8 cellular contexts compared by ENCODE assay signal in genomic region chr1:100267284-100267683, GRCh38. TPM values are rescaled to one million over a fixed set of nuclear protein-coding genes. Genes with fewer than 3 reads are reported as not detected.
DNase-seq lines count a peak whose midpoint lies in the region; ATAC-seq and TF ChIP-seq lines count a peak whose summit lies in the region.

No MANE protein-coding gene starts in this region.

- H3K36me3 Mint-ChIP-seq in CD8-positive, alpha-beta T cell = peaks cover 52% of the 10 kb centered on the region

- no peaks in the 10 kb centered on the region for H3K27me3 ChIP-seq in CD8-positive, alpha-beta T cell (ENCODE audit: insufficient read depth, low read length)
- H3K27me3 ChIP-seq in endocrine pancreas (ENCODE audit: control insufficient read depth, insufficient read depth, low read length) (no peaks in the 10 kb centered on the region), osteoblast (ENCODE audit: insufficient read depth, low read length) (no peaks in the 10 kb centered on the region)

- no peak for TF ChIP-seq CTCF in CD8-positive, alpha-beta T cell (IDR thresholded peaks at IDR 0.05)
- peak; percentile 31 for TF ChIP-seq CTCF in OCI-LY7 (conservative IDR thresholded peaks at IDR 0.05; ENCODE audit: low read length)
- no peak for TF ChIP-seq CTCF in osteoblast (IDR thresholded peaks at IDR 0.05; ENCODE audit: extremely low read depth, low read depth, low read length)

- peaks cover 29% of the 10 kb centered on the region for H3K4me1 ChIP-seq in CD8-positive, alpha-beta T cell (ENCODE audit: insufficient read depth, low read length)
- peaks cover 19% of the 10 kb centered on the region for H3K4me1 ChIP-seq in OCI-LY7 (ENCODE audit: insufficient read depth, low read length, poor library complexity, severe bottlenecking)
- peaks cover 17% of the 10 kb centered on the region for H3K4me1 ChIP-seq in endocrine pancreas (ENCODE audit: control insufficient read depth, insufficient read depth, low read length)
- H3K4me1 ChIP-seq in osteoblast (ENCODE audit: insufficient read depth, low read length) = peaks cover 12% of the 10 kb centered on the region

- H4K20me1 ChIP-seq in OCI-LY7 (ENCODE audit: insufficient read depth, low read length) (no peaks in the 10 kb centered on the region), osteoblast (ENCODE audit: insufficient read depth, low read length) (no peaks in the 10 kb centered on the region)

- H3K4me2 ChIP-seq in OCI-LY7 (ENCODE audit: low read length) = peak overlapping the region; percentile 86
- peak overlapping the region; percentile 94 for H3K4me2 ChIP-seq in osteoblast (ENCODE audit: insufficient read depth, low read length)

- no peak for DNase-seq in CD8-positive, alpha-beta T cell
- DNase-seq in OCI-LY7 (ENCODE audit: low spot score) (peak; percentile 9), osteoblast (ENCODE audit: insufficient read length, low spot score, missing footprints) (no peak), NCI-H2196 treated with DMSO at 0.1 percent for 48 hours (lab: John Stamatoyannopoulos, UW; ENCODE audit: unreplicated experiment) (no peak)

- no peaks in the 10 kb centered on the region for H3K27me3 Mint-ChIP-seq in CD8-positive, alpha-beta T cell (ENCODE audit: low read depth)

- BruUV-seq in OCI-LY7 (replicated peaks; lab: Mats Ljungman, UMichigan) = no TSS peak

- H2AFZ ChIP-seq in OCI-LY7 (ENCODE audit: low read length) (no peak overlapping the region), osteoblast (ENCODE audit: low read length) (no peak overlapping the region)

- peak overlapping the region; percentile 94 for H3K4me3 ChIP-seq in CD8-positive, alpha-beta T cell (ENCODE audit: low read depth, low read length)
- H3K4me3 ChIP-seq in OCI-LY7 (ENCODE audit: low read depth, low read length, poor library complexity, severe bottlenecking) (peak overlapping the region; percentile 100), endocrine pancreas (ENCODE audit: control insufficient read depth, insufficient read depth, low read length) (peak overlapping the region; percentile 89), osteoblast (ENCODE audit: insufficient read depth, low read length) (peak overlapping the region; percentile 96)

- H3K27ac Mint-ChIP-seq in CD8-positive, alpha-beta T cell = peak overlapping the region; percentile 32

- intact Hi-C loops in CD8-positive, alpha-beta T cell (cut with DNase I, micrococcal nuclease) = loop anchor here (5.0 to 10.0 kb wide), 5 partner anchors 35 to 628 kb away; partner anchors contain the start of genes EXTL2 (in 2 of the 2), SLC30A7 (in 2 of the 2), AGL (in 1 of the 2) and CDC14A (in 1 of the 2)
- intact Hi-C loops in OCI-LY7 (cut with micrococcal nuclease; ENCODE audit: unreplicated experiment) = loop anchor here (2.0 to 10.0 kb wide), 3 partner anchors 84 to 628 kb away; partner anchors contain the start of genes EXTL2, SASS6, SLC30A7 and TRMT13

- H3K79me2 ChIP-seq in OCI-LY7 (ENCODE audit: insufficient read depth, low read depth, low read length) = peaks cover 43% of the 10 kb centered on the region
- H3K79me2 ChIP-seq in osteoblast (ENCODE audit: insufficient read depth, low read length) = peaks cover 39% of the 10 kb centered on the region

- H3K4me3 Mint-ChIP-seq in CD8-positive, alpha-beta T cell = peak overlapping the region; percentile 100

- CTCF ChIA-PET in CD8-positive, alpha-beta T cell (lab: Charles Lee) = interaction anchor here (1.0 to 3.4 kb wide), 3 partner anchors 188 to 193 kb away, joined by 3 to 13 read pairs (median 7); no protein-coding TSS in a partner anchor
- CTCF ChIA-PET in OCI-LY7 (lab: Charles Lee; ENCODE audit: unreplicated experiment) = no interaction called here

- peaks cover 13% of the 10 kb centered on the region for H3K36me3 ChIP-seq in CD8-positive, alpha-beta T cell (ENCODE audit: insufficient read depth, low read length)
- peaks cover 67% of the 10 kb centered on the region for H3K36me3 ChIP-seq in OCI-LY7 (ENCODE audit: insufficient read depth, low read length)
- H3K36me3 ChIP-seq in endocrine pancreas (ENCODE audit: control insufficient read depth, insufficient read depth, low read length) = no peaks in the 10 kb centered on the region
- H3K36me3 ChIP-seq in osteoblast (ENCODE audit: insufficient read depth, low read length) = peaks cover 32% of the 10 kb centered on the region

- no peaks in the 10 kb centered on the region for H3K9me3 ChIP-seq in CD8-positive, alpha-beta T cell (ENCODE audit: low read length)
- H3K9me3 ChIP-seq in OCI-LY7 (ENCODE audit: low read length) (peaks cover 15% of the 10 kb centered on the region; the same call in 1 of the 2 replicates), endocrine pancreas (ENCODE audit: control insufficient read depth, low read length) (no peaks in the 10 kb centered on the region), osteoblast (ENCODE audit: low read depth, low read length) (no peaks in the 10 kb centered on the region)

- no peak for ATAC-seq in CD8-positive, alpha-beta T cell
- no peak for ATAC-seq in GM18861 (IDR thresholded peaks at IDR 0.05; ENCODE audit: unreplicated experiment)
- no peak for ATAC-seq in GM19397 (IDR thresholded peaks at IDR 0.05; ENCODE audit: unreplicated experiment)
- ATAC-seq in GM19395 (IDR thresholded peaks at IDR 0.05; ENCODE audit: unreplicated experiment) = no peak

- H3K4me1 Mint-ChIP-seq in CD8-positive, alpha-beta T cell (ENCODE audit: low read depth) = peaks cover 56% of the 10 kb centered on the region

- no peak overlapping the region for H3K27ac ChIP-seq in CD8-positive, alpha-beta T cell (ENCODE audit: low read depth, low read length)
- H3K27ac ChIP-seq in OCI-LY7 (ENCODE audit: low read depth, low read length, poor library complexity, severe bottlenecking) = no peak overlapping the region
- H3K27ac ChIP-seq in osteoblast (ENCODE audit: low read depth, low read length) = peak overlapping the region; percentile 88

- no peaks in the 10 kb centered on the region for H3K9me2 ChIP-seq in OCI-LY7 (ENCODE audit: insufficient read depth, low read length)

- POLR2A ChIA-PET in CD8-positive, alpha-beta T cell (lab: Charles Lee) = interaction anchor here (0.6 to 2.2 kb wide), 5 partner anchors 18 to 224 kb away, joined by 3 to 14 read pairs (median 3); partner anchors contain the start of genes CDC14A and DBT
- POLR2A ChIA-PET in OCI-LY7 (lab: Charles Lee) = interaction anchor here (0.6 to 3.7 kb wide), 7 partner anchors 8 to 404 kb away, joined by 3 to 47 read pairs (median 6); partner anchors contain the start of gene DBT

- no peaks in the 10 kb centered on the region for H3K9me3 Mint-ChIP-seq in CD8-positive, alpha-beta T cell

- peak overlapping the region; percentile 40 for H3K9ac ChIP-seq in endocrine pancreas (ENCODE audit: control insufficient read depth, insufficient read depth, low read length)

RNA-seq across cellular contexts. Expression of gene RTCA, which starts 1.3 kb away (rescaled TPM):
- total RNA-seq in CD8-positive, alpha-beta T cell = 10 to 100 TPM; 36.2 to 37.7 TPM
- 25.9 and 45.4 TPM in 2 replicates for total RNA-seq in OCI-LY7 (2014; rRNA removed; shearing (Covaris generic))
- 40.0 and 42.7 TPM in 2 replicates for total RNA-seq in OCI-LY7 (2022)
- total RNA-seq in osteoblast = 31.2 and 38.7 TPM in 2 replicates

RNA-seq across cellular contexts. Expression of gene DBT, which starts 17.6 kb away (rescaled TPM):
- 1 to 10 TPM; 4.6 to 4.9 TPM for total RNA-seq in CD8-positive, alpha-beta T cell
- 1.8 and 3.3 TPM in 2 replicates for total RNA-seq in OCI-LY7 (2014; rRNA removed; shearing (Covaris generic))
- total RNA-seq in OCI-LY7 (2022) (11.4 and 13.6 TPM in 2 replicates), osteoblast (6.9 and 8.0 TPM in 2 replicates)
